In the genomic region with DNA sequence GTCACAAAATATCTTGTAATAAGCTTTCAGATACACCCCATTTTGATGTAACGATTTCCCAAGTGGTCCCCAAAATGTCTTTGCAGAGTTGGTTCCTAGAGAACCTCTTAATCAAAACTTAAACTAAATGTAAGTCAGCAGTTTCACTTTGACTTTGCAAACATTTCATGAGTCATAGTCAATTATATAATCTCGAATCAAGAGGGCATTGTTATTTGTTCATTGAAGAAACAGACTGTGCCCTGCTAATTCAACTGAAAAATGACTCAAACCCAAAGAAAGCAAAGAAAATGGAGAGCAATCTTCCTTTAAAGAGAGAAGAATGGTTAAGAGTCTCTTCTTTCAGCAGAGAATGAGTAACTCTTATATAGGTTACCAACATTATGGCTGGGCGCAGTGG, we compare ENCODE assay signal across 9 cellular contexts. TPM values are rescaled to one million over a fixed set of nuclear protein-coding genes. Genes with fewer than 3 reads are reported as not detected.
A peak's percentile ranks its signal among the peaks of the same experiment; 100 is the strongest.
DNase-seq lines count a peak whose midpoint lies in the region; ATAC-seq and TF ChIP-seq lines count a peak whose summit lies in the region.
"Had no signal": no experiment of that assay in that cellular context is flagged by ENCODE, and none has a peak within 500 bp of the region (broad histone marks: within the 10 kb centered on the region; RNA-seq: fewer than 3 reads in every experiment).

No MANE protein-coding gene starts in this region.

- no peaks in the 10 kb centered on the region for H3K4me1 ChIP-seq in colonic mucosa

- no peaks in the 10 kb centered on the region for H3K27me3 Mint-ChIP-seq in mesothelial cell of epicardium (ENCODE audit: low read depth)

- H3K4me3 Mint-ChIP-seq in mesothelial cell of epicardium: no peak overlapping the region

- no peaks in the 10 kb centered on the region for H3K9me3 ChIP-seq in colonic mucosa

- H3K4me1 Mint-ChIP-seq in mesothelial cell of epicardium: peaks cover 12% of the 10 kb centered on the region

- DNase-seq in colonic mucosa (no peak), putamen (ENCODE audit: low spot score) (peak; percentile 22), mesothelial cell of epicardium (ENCODE audit: low spot score in 2 of 2, unreplicated experiment in 2 of 2) (no peak)
- DNase-seq in stimulated activated CD4-positive, alpha-beta T cell treated with anti-CD3 and anti-CD28 coated beads, Interleukin-4, amount 100 ng/mL, for 1 hour: no peak
- DNase-seq: erythroblast, NCI-H2081 had no signal

- H3K27ac ChIP-seq in colonic mucosa: peak overlapping the region; percentile 55

- no peak for TF ChIP-seq POLR2A in GM18505 (IDR thresholded peaks at IDR 0.05; ENCODE audit: borderline replicate concordance, extremely low read depth, insufficient read depth, insufficient read length)

- no peak overlapping the region for H3K4me3 ChIP-seq in colonic mucosa

- intact Hi-C loops in colonic mucosa (cut with DNase I): no loop called here

- H3K27me3 ChIP-seq in colonic mucosa: no peaks in the 10 kb centered on the region

- TF ChIP-seq CTCF in colonic mucosa (IDR thresholded peaks at IDR 0.05) (no peak), mesothelial cell of epicardium (IDR thresholded peaks at IDR 0.05; ENCODE audit: unreplicated experiment) (no peak)

- H3K9me3 Mint-ChIP-seq in mesothelial cell of epicardium: peaks cover 4% of the 10 kb centered on the region

- no peaks in the 10 kb centered on the region for H3K36me3 Mint-ChIP-seq in mesothelial cell of epicardium

- peak overlapping the region in 1 of 2 donors; percentile 34 for H3K9ac ChIP-seq in colonic mucosa (ENCODE audit: low read depth in 2 of 2, low read length in 2 of 2)

- H3K27ac Mint-ChIP-seq in mesothelial cell of epicardium: no peak overlapping the region

- ATAC-seq in GM19025 (IDR thresholded peaks at IDR 0.05; ENCODE audit: low read depth, unreplicated experiment) (peak; percentile 34), HG03159 (IDR thresholded peaks at IDR 0.05; ENCODE audit: unreplicated experiment) (peak; percentile 49), GM18505 (IDR thresholded peaks at IDR 0.05; ENCODE audit: unreplicated experiment) (no peak)

- no peaks in the 10 kb centered on the region for H3K36me3 ChIP-seq in colonic mucosa

RNA-seq across cellular contexts. Expression of gene IPCEF1, which starts 58.3 kb away (rescaled TPM):
- total RNA-seq in colonic mucosa (1 to 10 TPM in 1 of 2 donors, under 1 TPM in 1; 0.90 to 1.2 TPM), mesothelial cell of epicardium (0.76 to 1.5 TPM (median 1.0 TPM) in 3 replicates)
